21 cellular contexts compared by ENCODE assay signal in genomic region chr3:170980399-170980798, GRCh38. TPM values are rescaled to one million over a fixed set of nuclear protein-coding genes. Genes with fewer than 3 reads are reported as not detected.
A peak's percentile ranks its signal among the peaks of the same experiment; 100 is the strongest.
DNase-seq lines count a peak whose midpoint lies in the region; ATAC-seq and TF ChIP-seq lines count a peak whose summit lies in the region.
"Had no signal": no experiment of that assay in that cellular context is flagged by ENCODE, and none has a peak within 500 bp of the region (broad histone marks: within the 10 kb centered on the region; RNA-seq: fewer than 3 reads in every experiment).

No MANE protein-coding gene starts in this region.

- POLR2A ChIA-PET in OCI-LY7 (lab: Charles Lee): interaction anchor here (0.8 kb wide), 1 partner anchor 29 kb away, joined by 3 read pairs; no protein-coding TSS in a partner anchor

- no peak overlapping the region for H3K27ac ChIP-seq in OCI-LY7 (ENCODE audit: low read depth, low read length, poor library complexity, severe bottlenecking)
- H3K27ac ChIP-seq in endodermal cell (ENCODE audit: low read depth, low read length): no peak overlapping the region
- no peak overlapping the region for H3K27ac ChIP-seq in smooth muscle cell (ENCODE audit: low read depth)
- H3K27ac ChIP-seq: GM23248, SK-N-MC had no signal

- DNase-seq in OCI-LY7 (ENCODE audit: low spot score) (no peak), endodermal cell (no peak), smooth muscle cell (lab: John Stamatoyannopoulos, UW; ENCODE audit: unreplicated experiment) (no peak), MV-4-11 (lab: John Stamatoyannopoulos, UW) (no peak), foreskin melanocyte (no peak)
- DNase-seq: DMS79 treated with DMSO at 0.1 percent for 48 hours, GM23248, HCEC 1CT, Kasumi-1, NCI-H1105, NCI-H1694 treated with DMSO at 0.1 percent for 48 hours, NCI-H2227 treated with DMSO at 0.1 percent for 48 hours, NCI-H524 treated with DMSO at 0.1 percent for 48 hours, T-cell had no signal

- H2AFZ ChIP-seq in OCI-LY7 (ENCODE audit: low read length): no peak overlapping the region
- no peak overlapping the region for H2AFZ ChIP-seq in smooth muscle cell (ENCODE audit: low read depth)
- H2AFZ ChIP-seq: GM23248 had no signal

- CTCF ChIA-PET in OCI-LY7 (lab: Charles Lee; ENCODE audit: unreplicated experiment): no interaction called here

- peak; percentile 3; the same call in 1 of the 3 replicates for TF ChIP-seq CTCF in GM12872 (IDR thresholded peaks at IDR 0.05; ENCODE audit: insufficient read depth, low read depth, low read length)
- peak; percentile 49 for TF ChIP-seq CTCF in OCI-LY7 (conservative IDR thresholded peaks at IDR 0.05; ENCODE audit: low read length)
- peak; percentile 53 for TF ChIP-seq CTCF in endodermal cell (conservative IDR thresholded peaks at IDR 0.05)
- peak; percentile 6 for TF ChIP-seq CTCF in smooth muscle cell (IDR thresholded peaks at IDR 0.05; ENCODE audit: borderline replicate concordance, insufficient read depth, poor library complexity, severe bottlenecking)

- H4K20me1 ChIP-seq in OCI-LY7 (ENCODE audit: insufficient read depth, low read length): no peaks in the 10 kb centered on the region
- no peaks in the 10 kb centered on the region for H4K20me1 ChIP-seq in smooth muscle cell (ENCODE audit: low read depth)

- H3K27me3 ChIP-seq in endodermal cell (ENCODE audit: control insufficient read depth, insufficient read depth, low read length, poor library complexity, severe bottlenecking) (no peaks in the 10 kb centered on the region), smooth muscle cell (ENCODE audit: low read depth) (no peaks in the 10 kb centered on the region)

- BruUV-seq in OCI-LY7 (replicated peaks; lab: Mats Ljungman, UMichigan): no TSS peak

- H3K27ac Mint-ChIP-seq in endodermal cell: no peak overlapping the region
- H3K27ac Mint-ChIP-seq: IgD-negative memory B cell, T-cell had no signal

- no peak for ATAC-seq in HG02973 (IDR thresholded peaks at IDR 0.05; ENCODE audit: unreplicated experiment)
- ATAC-seq: Panc1, Right ventricle myocardium inferior, T-cell had no signal

- no peaks in the 10 kb centered on the region for H3K36me3 ChIP-seq in OCI-LY7 (ENCODE audit: insufficient read depth, low read length)
- H3K36me3 ChIP-seq in endodermal cell (ENCODE audit: control insufficient read depth, insufficient read depth, low read length): no peaks in the 10 kb centered on the region
- H3K36me3 ChIP-seq in smooth muscle cell (ENCODE audit: low read depth): no peaks in the 10 kb centered on the region

- H3K4me3 Mint-ChIP-seq in endodermal cell: no peak overlapping the region
- H3K4me3 Mint-ChIP-seq: IgD-negative memory B cell, T-cell had no signal

- intact Hi-C loops in OCI-LY7 (cut with micrococcal nuclease; ENCODE audit: unreplicated experiment): no loop called here

- peaks cover 5% of the 10 kb centered on the region for H3K9me3 Mint-ChIP-seq in endodermal cell
- H3K9me3 Mint-ChIP-seq: IgD-negative memory B cell, T-cell had no signal

- peaks cover 13% of the 10 kb centered on the region for H3K4me1 Mint-ChIP-seq in endodermal cell
- H3K4me1 Mint-ChIP-seq: IgD-negative memory B cell, T-cell had no signal

- H3K9me2 ChIP-seq in OCI-LY7 (ENCODE audit: insufficient read depth, low read length): no peaks in the 10 kb centered on the region

- H3K4me3 ChIP-seq in OCI-LY7 (ENCODE audit: low read depth, low read length, poor library complexity, severe bottlenecking) (no peak overlapping the region), endodermal cell (ENCODE audit: low read length) (no peak overlapping the region), smooth muscle cell (no peak overlapping the region)
- H3K4me3 ChIP-seq: GM23248, SK-N-MC had no signal

- no peaks in the 10 kb centered on the region for H3F3A ChIP-seq in smooth muscle cell (ENCODE audit: low read depth)

- peaks cover 13% of the 10 kb centered on the region for H3K27me3 Mint-ChIP-seq in endodermal cell (ENCODE audit: insufficient read depth)

- no peak overlapping the region for H3K4me2 ChIP-seq in OCI-LY7 (ENCODE audit: low read length)
- no peak overlapping the region for H3K4me2 ChIP-seq in smooth muscle cell

- no peaks in the 10 kb centered on the region for H3K36me3 Mint-ChIP-seq in endodermal cell (ENCODE audit: low read depth)
- H3K36me3 Mint-ChIP-seq: IgD-negative memory B cell, T-cell had no signal

- H3K4me1 ChIP-seq in OCI-LY7 (ENCODE audit: insufficient read depth, low read length, poor library complexity, severe bottlenecking) (no peaks in the 10 kb centered on the region), endodermal cell (ENCODE audit: control insufficient read depth, insufficient read depth, low read length) (no peaks in the 10 kb centered on the region), smooth muscle cell (ENCODE audit: low read depth) (no peaks in the 10 kb centered on the region)

- H3K79me2 ChIP-seq in OCI-LY7 (ENCODE audit: insufficient read depth, low read depth, low read length) (no peaks in the 10 kb centered on the region), smooth muscle cell (ENCODE audit: low read depth) (no peaks in the 10 kb centered on the region)

- H3K9ac ChIP-seq in endodermal cell (ENCODE audit: extremely low read depth, low read length, poor library complexity, severe bottlenecking): no peak overlapping the region
- H3K9ac ChIP-seq in smooth muscle cell (ENCODE audit: low read depth): no peak overlapping the region
- H3K9ac ChIP-seq: GM23248 had no signal

- H3K9me3 ChIP-seq in OCI-LY7 (ENCODE audit: low read length) (no peaks in the 10 kb centered on the region), endodermal cell (ENCODE audit: control insufficient read depth, low read length) (peaks cover 9% of the 10 kb centered on the region), smooth muscle cell (replicated peaks; ENCODE audit: low read depth) (no peaks in the 10 kb centered on the region)

RNA-seq across cellular contexts. Expression of gene SLC2A2, which starts 46.1 kb away (rescaled TPM):
- not detected in 2 replicates for total RNA-seq in OCI-LY7 (2014; rRNA removed; shearing (Covaris generic))
- not detected in 2 replicates for total RNA-seq in OCI-LY7 (2022)
- under 1 TPM; 0.24 to 0.51 TPM for total RNA-seq in endodermal cell
- polyA plus RNA-seq in endodermal cell (2013, experiment 1 of 2): not detected
- polyA plus RNA-seq in endodermal cell (2013, experiment 2 of 2): not detected
- not detected in 2 replicates for total RNA-seq in smooth muscle cell
- not detected in 2 replicates for polyA plus RNA-seq in smooth muscle cell
- total RNA-seq: G401, GM23248, Right ventricle myocardium inferior had no signal
- polyA plus RNA-seq: GM23248, IgD-negative memory B cell had no signal

Comparison
In these comparisons a context has a peak if more than half of its experiments do, and no peak if none do; other contexts are left out.
1. CTCF ChIP-seq: peak in every context shown above with its lines; median percentile 53 in endodermal cell; 49 in OCI-LY7; 6 in smooth muscle cell; 3 in GM12872.